22 cellular contexts compared by ENCODE assay signal in genomic region chr20:36271639-36272546, GRCh38. TPM values are rescaled to one million over a fixed set of nuclear protein-coding genes. Genes with fewer than 3 reads are reported as not detected.
A peak's percentile ranks its signal among the peaks of the same experiment; 100 is the strongest.
DNase-seq lines count a peak whose midpoint lies in the region; ATAC-seq, FAIRE-seq and TF ChIP-seq lines count a peak whose summit lies in the region.
"Had no signal": no experiment of that assay in that cellular context is flagged by ENCODE, and none has a peak within 500 bp of the region (broad histone marks: within the 10 kb centered on the region; RNA-seq: fewer than 3 reads in every experiment).

No MANE protein-coding gene starts in this region.

- H3T11ph ChIP-seq in H9 (ENCODE audit: low read length), result no peak overlapping the region

- no peak for TF ChIP-seq EP300 in K562 (IDR thresholded peaks at IDR 0.05; ENCODE audit: low read length)

- no peak overlapping the region for H4K5ac ChIP-seq in H9 (ENCODE audit: insufficient read length, low read depth, low read length)

- no peaks in the 10 kb centered on the region for H3K9me1 ChIP-seq in K562 (ENCODE audit: control insufficient read depth, insufficient read depth, low read length)

- no peak for FAIRE-seq in K562 (lab: Jason Lieb, UNC)

- no CpG with 5 or more reads among the region's 21 CpGs for WGBS in H9 (ENCODE audit: extremely low coverage, insufficient read length, low lambda C conversion rate)
- WGBS in K562 (ENCODE audit: insufficient coverage, low coverage, missing lambda C conversion rate), result 8% methylated on average over 21 of the region's 21 CpGs
- no CpG with 5 or more reads among the region's 21 CpGs for WGBS in neuronal stem cell (ENCODE audit: extremely low coverage in 2 of 2, insufficient read length in 2 of 2, insufficient replicate concordance in 1 of 2), 2 donors

- H3K36me3 Mint-ChIP-seq in H9 (ENCODE audit: insufficient read depth in 1 of 3, low read depth in 3 of 3), result no peaks in the 10 kb centered on the region

- H3K9me3 ChIP-seq in H9 (ENCODE audit: control insufficient read depth, low read depth, low read length) (no peaks in the 10 kb centered on the region), K562 (replicated peaks; ENCODE audit: control insufficient read depth, insufficient read depth, low read depth, low read length) (no peaks in the 10 kb centered on the region), neuronal stem cell (replicated peaks in 1 of 2; ENCODE audit: control insufficient read depth in 2 of 2, insufficient read depth in 1 of 2, low read depth in 1 of 2, low read length in 2 of 2) (no peaks in the 10 kb centered on the region)

- TF ChIP-seq RAD21 in K562 (CRISPR knock-in tag; conservative IDR thresholded peaks at IDR 0.05 in 1 of 2, IDR thresholded peaks at IDR 0.05 in 1 of 2), result no peak

- no peak overlapping the region for H2BK5ac ChIP-seq in H9 (ENCODE audit: insufficient read length, low read length)
- peak overlapping the region; percentile 42 for H2BK5ac ChIP-seq in neuronal stem cell (ENCODE audit: low read length)

- H2BK120ac ChIP-seq in H9 (ENCODE audit: low read depth, low read length, poor library complexity, severe bottlenecking), result no peak overlapping the region
- no peak overlapping the region for H2BK120ac ChIP-seq in neuronal stem cell (ENCODE audit: low read depth, low read length)

- H2BK15ac ChIP-seq in H9 (ENCODE audit: low read depth, low read length) (no peak overlapping the region), neuronal stem cell (ENCODE audit: low read length) (no peak overlapping the region)

- no peaks in the 10 kb centered on the region for H3K23me2 ChIP-seq in H9 (ENCODE audit: insufficient read length, low read depth, low read length, poor library complexity, severe bottlenecking)

- H3K79me2 ChIP-seq in H9 (ENCODE audit: insufficient read depth, low read length), result no peaks in the 10 kb centered on the region
- H3K79me2 ChIP-seq in K562 (ENCODE audit: control insufficient read depth, insufficient read depth, low read length), result no peaks in the 10 kb centered on the region

- no peak overlapping the region for H3K9ac ChIP-seq in H9 (ENCODE audit: extremely low read depth, insufficient read length, low read length)
- peak overlapping the region in 1 of 2 experiments; percentile 29; a peak in 1 of 4 replicates for H3K9ac ChIP-seq in K562 (ENCODE audit: insufficient read depth in 1 of 2, low read depth in 2 of 2, low read length in 2 of 2)
- peak overlapping the region; percentile 45 for H3K9ac ChIP-seq in neuronal stem cell (ENCODE audit: low read depth, low read length, poor library complexity)
- H3K9ac ChIP-seq: GM23248 had no signal

- no peak overlapping the region for H3K4me3 ChIP-seq in K562
- no peak overlapping the region for H3K4me3 ChIP-seq in neuronal stem cell (ENCODE audit: low read length in 2 of 2)
- H3K4me3 ChIP-seq: GM23248 had no signal

- H3K4ac ChIP-seq in H9 (ENCODE audit: low read depth, low read length), result no peak overlapping the region
- H3K4ac ChIP-seq in neuronal stem cell (ENCODE audit: low read length), result no peak overlapping the region

- no peak for TF ChIP-seq POLR2A in K562 (conservative IDR thresholded peaks at IDR 0.05)

- H2AK5ac ChIP-seq in H9 (ENCODE audit: insufficient read length, low read length) (no peak overlapping the region), neuronal stem cell (ENCODE audit: low read depth, low read length) (peak overlapping the region; percentile 69)

- H3K27ac ChIP-seq in H9 (ENCODE audit: insufficient read length, low read depth, low read length), result no peak overlapping the region
- no peak overlapping the region for H3K27ac ChIP-seq in K562 (ENCODE audit: extremely low read depth, low read depth, low read length)
- H3K27ac ChIP-seq in neuronal stem cell (replicated peaks; ENCODE audit: low read length), result no peak overlapping the region
- H3K27ac ChIP-seq: GM23248, RWPE1 had no signal

- peak overlapping the region in 2 of 3 experiments; percentile 3 to 84; a peak in 2 of 7 replicates for H3K27ac Mint-ChIP-seq in H9

- H3K79me1 ChIP-seq in H9 (ENCODE audit: insufficient read depth, low read depth, low read length, poor library complexity, severe bottlenecking), result no peaks in the 10 kb centered on the region
- no peaks in the 10 kb centered on the region for H3K79me1 ChIP-seq in neuronal stem cell (ENCODE audit: low read depth, low read length)

- peak; percentile 27 for DNase-seq in ELF-1 (ENCODE audit: low read depth, low spot score)
- DNase-seq in H9, result no peak
- no peak for DNase-seq in K562 (ENCODE audit: extremely low read depth in 1 of 4, low spot score in 3 of 4)
- DNase-seq in neuronal stem cell (ENCODE audit: low spot score), result no peak
- no peak for DNase-seq in cortex of kidney (lab: John Stamatoyannopoulos, UW)
- no peak for DNase-seq in putamen (ENCODE audit: low spot score)
- DNase-seq in T-helper 9 cell, result no peak
- DNase-seq: Calu3, DND-41, GM23248, KG1, NCI-H1048, NCI-H1417, NCI-H1694, NCI-H2081, NCI-H2227 treated with DMSO at 0.1 percent for 48 hours, NCI-H526 treated with DMSO at 0.1 percent for 48 hours, SHP77 treated with DMSO at 0.1 percent for 48 hours, SW 1271 had no signal

- H3K56ac ChIP-seq in H9 (ENCODE audit: insufficient read length, low read depth, low read length), result no peak overlapping the region

- no peak overlapping the region for H3K23ac ChIP-seq in H9 (ENCODE audit: insufficient read length, low read depth, low read length)
- no peak overlapping the region for H3K23ac ChIP-seq in neuronal stem cell (ENCODE audit: low read depth, low read length, poor library complexity)

- no peak for TF ChIP-seq CTCF in H9 (conservative IDR thresholded peaks at IDR 0.05)
- no peak for TF ChIP-seq CTCF in K562 (IDR thresholded peaks at IDR 0.05 in 2 of 3, conservative IDR thresholded peaks at IDR 0.05 in 1 of 3; ENCODE audit: insufficient read depth in 2 of 3, low read depth in 1 of 3, low read length in 3 of 3)

- intact Hi-C loops in K562 (cut with micrococcal nuclease), result no loop called here

- no peaks in the 10 kb centered on the region; the same call in none of the 2 replicates for H3K27me3 Mint-ChIP-seq in H9 (ENCODE audit: low read depth)

- ATAC-seq in K562, result peak; percentile 30; the same call in 2 of the 3 replicates
- no peak for ATAC-seq in HG03108 (IDR thresholded peaks at IDR 0.05; ENCODE audit: unreplicated experiment)
- ATAC-seq: Panc1 had no signal

- H3K36me3 ChIP-seq in K562 (ENCODE audit: control insufficient read depth, insufficient read depth, low read length), result no peaks in the 10 kb centered on the region
- H3K36me3 ChIP-seq in neuronal stem cell (replicated peaks in 1 of 2; ENCODE audit: control insufficient read depth in 2 of 2, insufficient read depth in 2 of 2, low read length in 2 of 2), result no peaks in the 10 kb centered on the region

- CTCF ChIA-PET in K562 (lab: Yijun Ruan, JAX; ENCODE audit: low intra/inter-chr PET ratio), result no interaction called here

- H3K4me1 Mint-ChIP-seq in H9, result peaks cover 12 to 53% of the 10 kb centered on the region in 2 experiments

- H3K18ac ChIP-seq in H9 (ENCODE audit: insufficient read length, low read depth, low read length) (no peak overlapping the region), neuronal stem cell (ENCODE audit: low read length) (peak overlapping the region; percentile 45)

- no peak overlapping the region for H2BK20ac ChIP-seq in H9 (ENCODE audit: low read depth, low read length, poor library complexity, severe bottlenecking)

- no TSS peak for BruUV-seq in K562 (replicated peaks; lab: Mats Ljungman, UMichigan)

- H3K14ac ChIP-seq in H9 (ENCODE audit: insufficient read depth, low read length), result no peak overlapping the region
- no peak overlapping the region for H3K14ac ChIP-seq in neuronal stem cell (ENCODE audit: low read length)

- POLR2A ChIA-PET in K562 (lab: Yijun Ruan, JAX), result interaction anchor here (0.7 to 1.0 kb wide), 3 partner anchors 9 to 1722 kb away, joined by 3 to 5 read pairs (median 3); no protein-coding TSS in a partner anchor

- in situ Hi-C loops in K562 (cut with MboI), result no loop called here

- H4K8ac ChIP-seq in H9 (replicated peaks; ENCODE audit: insufficient read length, low read depth, low read length), result no peak overlapping the region
- no peak overlapping the region for H4K8ac ChIP-seq in neuronal stem cell (ENCODE audit: low read depth, low read length)

- H3K4me3 Mint-ChIP-seq in H9, result no peak overlapping the region

- H3K4me2 ChIP-seq in H9 (ENCODE audit: insufficient read depth, insufficient read length, low read length) (no peak overlapping the region), K562 (ENCODE audit: insufficient read depth, low read length) (no peak overlapping the region), neuronal stem cell (ENCODE audit: insufficient read depth, low read length, poor library complexity, severe bottlenecking) (no peak overlapping the region)

- no peak overlapping the region for H2AFZ ChIP-seq in H9 (ENCODE audit: low read length)
- H2AFZ ChIP-seq in K562 (ENCODE audit: low read depth, low read length), result no peak overlapping the region
- H2AFZ ChIP-seq in neuronal stem cell (ENCODE audit: low read length), result peak overlapping the region; percentile 85
- H2AFZ ChIP-seq: GM23248 had no signal

- no peak overlapping the region for H2BK12ac ChIP-seq in H9 (ENCODE audit: insufficient read length, low read depth, low read length)
- H2BK12ac ChIP-seq in neuronal stem cell (ENCODE audit: low read length), result peak overlapping the region; percentile 35

- 0 out of 2 replicates have a peak, but pooled peaks cover 3% of the 10 kb centered on the region for H3K4me1 ChIP-seq in H9 (ENCODE audit: insufficient read depth, low read length)
- peaks cover 0 to 11% of the 10 kb centered on the region in 2 experiments; a peak in 2 of 5 replicates for H3K4me1 ChIP-seq in K562 (replicated peaks in 1 of 2; ENCODE audit: control insufficient read depth in 2 of 2, insufficient read depth in 2 of 2, low read length in 2 of 2)
- peaks cover 10 to 23% of the 10 kb centered on the region in 2 donors for H3K4me1 ChIP-seq in neuronal stem cell (ENCODE audit: control insufficient read depth in 2 of 2, insufficient read depth in 1 of 2, low read depth in 1 of 2, low read length in 2 of 2)

- H3K9me3 Mint-ChIP-seq in H9, result no peaks in the 10 kb centered on the region

- H3K27me3 ChIP-seq in H9 (ENCODE audit: insufficient read depth, low read length), result no peaks in the 10 kb centered on the region
- peaks cover 26 to 71% of the 10 kb centered on the region in 2 experiments for H3K27me3 ChIP-seq in K562 (ENCODE audit: control insufficient read depth in 2 of 2, insufficient read depth in 2 of 2, low read length in 2 of 2)
- H3K27me3 ChIP-seq in neuronal stem cell (ENCODE audit: control insufficient read depth in 3 of 3, insufficient read depth in 3 of 3, low read depth in 1 of 3, low read length in 3 of 3), result peaks cover 0 to 3% (median 0%) of the 10 kb centered on the region in 3 experiments

- H4K20me1 ChIP-seq in H9 (ENCODE audit: control insufficient read depth, insufficient read depth, insufficient read length), result no peaks in the 10 kb centered on the region
- peaks cover 14% of the 10 kb centered on the region; the same call in 1 of the 2 replicates for H4K20me1 ChIP-seq in K562 (replicated peaks; ENCODE audit: control insufficient read depth, insufficient read depth, low read length)

- H4K91ac ChIP-seq in H9 (ENCODE audit: insufficient read length, low read depth, low read length), result no peak overlapping the region
- H4K91ac ChIP-seq in neuronal stem cell (ENCODE audit: low read depth, low read length, poor library complexity), result no peak overlapping the region

RNA-seq across cellular contexts. Expression of gene DLGAP4, which starts 34.2 kb away (rescaled TPM):
- total RNA-seq in H9 (2021) (48.0 and 54.6 TPM in 2 replicates), K562 (2014; rRNA removed) (4.5 and 9.9 TPM in 2 replicates), K562 (2014; rRNA removed; fragmentation: Illumina TruSeq; extraction: Trizol) (2.3 and 3.2 TPM in 2 replicates), K562 (2015; rRNA removed; fragmentation: Illumina TruSeq; extraction: Trizol) (4.5 and 6.8 TPM in 2 replicates), K562 (2021) (26.1 and 34.1 TPM in 2 replicates)
- 20.3 and 54.2 TPM in 2 replicates for total RNA-seq in K562 (2011; cell fraction: chromatin; rRNA removed; ENCODE audit: low replicate concordance)
- 27.4 and 30.0 TPM in 2 replicates for total RNA-seq in K562 (2011; cell fraction: nucleolus; rRNA removed)
- 33.4 and 54.4 TPM in 2 replicates for total RNA-seq in K562 (2011; cell fraction: nucleoplasm; rRNA removed)
- polyA plus RNA-seq in K562 (2011; rRNA removed) (3.1 and 6.5 TPM in 2 replicates), K562 (2014; fragmentation: Illumina TruSeq; extraction: Trizol) (22.3 and 30.8 TPM in 2 replicates), K562 (2014; fragmentation: Nextera tagmentation; extraction: Ambion mirVana) (under 1 TPM; 0.31 to 0.74 TPM), K562 (2014; rRNA removed) (9.5 and 11.9 TPM in 2 replicates)
- 9.9 and 17.6 TPM in 2 replicates for polyA plus RNA-seq in K562 (2011; cell fraction: cytosol; rRNA removed)
- 20.7 and 29.9 TPM in 2 replicates for polyA plus RNA-seq in K562 (2011; cell fraction: nucleus; rRNA removed)
- 16.7 and 28.3 TPM in 2 replicates for polyA plus RNA-seq in K562 (2012)
- 4.4 and 5.6 TPM in 2 replicates for polyA minus RNA-seq in K562 (2011; rRNA and poly(A)+ RNA removed)
- polyA minus RNA-seq in K562 (2011; cell fraction: cytosol; rRNA and poly(A)+ RNA removed), result 24.3 and 33.7 TPM in 2 replicates
- 7.7 and 10.9 TPM in 2 replicates for polyA minus RNA-seq in K562 (2011; cell fraction: nucleus; rRNA and poly(A)+ RNA removed)
- polyA plus RNA-seq in neuronal stem cell (2013, experiment 1 of 2), result 98.6 TPM
- polyA plus RNA-seq in neuronal stem cell (2013, experiment 2 of 2), result 99.8 TPM

RNA-seq across cellular contexts. Expression of gene AAR2, which starts 35.6 kb away (rescaled TPM):
- 36.9 and 37.8 TPM in 2 replicates for total RNA-seq in H9 (2021)
- 10.3 and 27.3 TPM in 2 replicates for total RNA-seq in K562 (2011; cell fraction: chromatin; rRNA removed; ENCODE audit: low replicate concordance)
- total RNA-seq in K562 (2011; cell fraction: nucleolus; rRNA removed), result 20.4 and 22.3 TPM in 2 replicates
- 16.5 and 16.9 TPM in 2 replicates for total RNA-seq in K562 (2011; cell fraction: nucleoplasm; rRNA removed)
- 24.7 and 29.6 TPM in 2 replicates for total RNA-seq in K562 (2014; rRNA removed)
- 18.0 and 20.0 TPM in 2 replicates for total RNA-seq in K562 (2014; rRNA removed; fragmentation: Illumina TruSeq; extraction: Trizol)
- 22.4 and 23.6 TPM in 2 replicates for total RNA-seq in K562 (2015; rRNA removed; fragmentation: Illumina TruSeq; extraction: Trizol)
- 26.0 and 26.3 TPM in 2 replicates for total RNA-seq in K562 (2021)
- 30.7 and 30.8 TPM in 2 replicates for polyA plus RNA-seq in K562 (2011; rRNA removed)
- polyA plus RNA-seq in K562 (2011; cell fraction: cytosol; rRNA removed), result 31.0 and 52.8 TPM in 2 replicates
- polyA plus RNA-seq in K562 (2011; cell fraction: nucleus; rRNA removed), result 14.5 and 21.1 TPM in 2 replicates
- 21.4 and 24.8 TPM in 2 replicates for polyA plus RNA-seq in K562 (2012)
- polyA plus RNA-seq in K562 (2014; fragmentation: Illumina TruSeq; extraction: Trizol), result 36.2 and 39.4 TPM in 2 replicates
- 10 to 100 TPM in 1 of 2 experiments, 1 to 10 TPM in 1; 6.5 to 12.0 TPM for polyA plus RNA-seq in K562 (2014; fragmentation: Nextera tagmentation; extraction: Ambion mirVana)
- 29.3 and 30.0 TPM in 2 replicates for polyA plus RNA-seq in K562 (2014; rRNA removed)
- polyA minus RNA-seq in K562 (2011; rRNA and poly(A)+ RNA removed), result 20.2 and 29.3 TPM in 2 replicates
- 15.3 and 17.6 TPM in 2 replicates for polyA minus RNA-seq in K562 (2011; cell fraction: cytosol; rRNA and poly(A)+ RNA removed)
- 13.1 and 18.1 TPM in 2 replicates for polyA minus RNA-seq in K562 (2011; cell fraction: nucleus; rRNA and poly(A)+ RNA removed)
- 19.2 TPM for polyA plus RNA-seq in neuronal stem cell (2013, experiment 1 of 2)
- 19.6 TPM for polyA plus RNA-seq in neuronal stem cell (2013, experiment 2 of 2)
